ENCODE assay signal across 28 cellular contexts in the genomic region with DNA sequence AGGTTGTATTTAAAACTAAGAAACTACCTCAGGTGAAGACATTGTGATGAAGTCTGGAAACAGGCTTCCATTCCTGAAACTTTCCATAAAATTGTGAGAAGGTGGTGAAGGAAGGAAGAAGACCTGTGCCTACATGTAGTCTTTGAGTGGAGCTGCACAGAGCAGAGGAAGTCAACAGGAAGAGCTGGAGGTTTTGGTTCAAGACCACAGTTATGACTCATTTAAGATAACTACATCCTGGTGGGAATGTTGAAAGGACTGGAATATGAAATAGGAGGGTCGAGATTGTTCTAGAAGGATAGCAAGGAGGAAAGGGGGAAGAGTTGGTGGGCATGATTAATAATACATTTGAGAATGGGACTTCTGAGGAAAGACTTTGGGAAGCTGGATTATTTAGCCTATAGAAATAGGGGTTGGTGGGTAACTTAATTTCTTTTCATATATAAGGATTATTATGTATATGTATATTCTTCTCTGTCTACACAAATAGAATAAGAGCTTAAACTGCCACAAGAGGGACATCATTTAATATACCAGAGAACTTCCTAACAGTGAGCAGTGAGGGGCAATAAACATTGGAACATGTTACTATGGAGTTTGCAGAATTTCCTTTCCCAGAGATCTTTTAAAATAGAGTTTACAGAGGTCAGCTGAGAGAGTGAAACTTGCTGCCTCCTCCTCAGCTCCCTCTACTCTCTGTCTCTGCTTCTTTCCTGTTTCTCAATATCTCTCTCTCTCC. TPM values are rescaled to one million over a fixed set of nuclear protein-coding genes. Genes with fewer than 3 reads are reported as not detected.
DNase-seq lines count a peak whose midpoint lies in the region; ATAC-seq, FAIRE-seq and TF ChIP-seq lines count a peak whose summit lies in the region.
"Had no signal": no experiment of that assay in that cellular context is flagged by ENCODE, and none has a peak within 500 bp of the region (broad histone marks: within the 10 kb centered on the region; RNA-seq: fewer than 3 reads in every experiment).

No MANE protein-coding gene starts in this region.

- CTCF ChIA-PET in CD8-positive, alpha-beta T cell (lab: Charles Lee): no interaction called here

- no peaks in the 10 kb centered on the region for H3K9me3 Mint-ChIP-seq in CD8-positive, alpha-beta T cell
- H3K9me3 Mint-ChIP-seq: activated CD4-positive, alpha-beta memory T cell treated with anti-CD3 and anti-CD28 coated beads for 36 hours; effector memory CD8-positive, alpha-beta T cell; naive thymus-derived CD8-positive, alpha-beta T cell had no signal

- no peak overlapping the region for H3K27ac ChIP-seq in CD8-positive, alpha-beta T cell (ENCODE audit: low read depth, low read length)
- H3K27ac ChIP-seq in vagina: no peak overlapping the region
- H3K27ac ChIP-seq: esophagus muscularis mucosa, tibial nerve had no signal

- intact Hi-C loops in CD8-positive, alpha-beta T cell (cut with DNase I, micrococcal nuclease): no loop called here
- intact Hi-C loops in vagina (cut with DNase I): no loop called here

- no peak for DNase-seq in CD8-positive, alpha-beta T cell
- DNase-seq in HCEC 1CT: peak; percentile 22
- DNase-seq in amniotic epithelial cell (ENCODE audit: low read depth): peak; percentile 59
- DNase-seq in kidney tubule cell (ENCODE audit: low spot score): peak; percentile 50
- DNase-seq in iPS-NIHi11 (ENCODE audit: low spot score): no peak
- no peak for DNase-seq in frontal cortex (ENCODE audit: low spot score in 2 of 2)
- no peak for DNase-seq in vagina (ENCODE audit: extremely low spot score in 2 of 2)
- DNase-seq: activated CD4-positive, alpha-beta memory T cell treated with anti-CD3 and anti-CD28 coated beads for 36 hours; activated CD4-positive, CD25-positive, alpha-beta regulatory T cell; activated effector memory CD4-positive, alpha-beta T cell treated with Interleukin-2 at 50 U/mL for 16 hours; DMS79 treated with DMSO at 0.1 percent for 48 hours; effector memory CD8-positive, alpha-beta T cell; glutamatergic neuron; left cardiac atrium; naive thymus-derived CD8-positive, alpha-beta T cell; NCI-H1105; NCI-H2081; occipital lobe; PC-3; SHP77; stimulated activated CD8-positive, alpha-beta memory T cell treated with anti-CD3 and anti-CD28 coated beads, Interleukin-4, amount 100 ng/mL, for 48 hours had no signal

- peaks cover 29% of the 10 kb centered on the region for H3K4me1 ChIP-seq in CD8-positive, alpha-beta T cell (ENCODE audit: insufficient read depth, low read length)
- H3K4me1 ChIP-seq in vagina: no peaks in the 10 kb centered on the region
- H3K4me1 ChIP-seq: HAP-1, tibial nerve had no signal

- no peak for FAIRE-seq in frontal cortex (lab: Jason Lieb, UNC)
- FAIRE-seq: colon, GM12891 had no signal

- no peak for TF ChIP-seq CTCF in CD8-positive, alpha-beta T cell (IDR thresholded peaks at IDR 0.05)
- TF ChIP-seq CTCF in vagina (IDR thresholded peaks at IDR 0.05): no peak

- H3K4me3 Mint-ChIP-seq in CD8-positive, alpha-beta T cell: no peak overlapping the region
- H3K4me3 Mint-ChIP-seq: activated CD4-positive, alpha-beta memory T cell treated with anti-CD3 and anti-CD28 coated beads for 36 hours; effector memory CD8-positive, alpha-beta T cell had no signal

- H3K36me3 Mint-ChIP-seq in CD8-positive, alpha-beta T cell: no peaks in the 10 kb centered on the region
- H3K36me3 Mint-ChIP-seq: activated CD4-positive, alpha-beta memory T cell treated with anti-CD3 and anti-CD28 coated beads for 36 hours; naive thymus-derived CD8-positive, alpha-beta T cell had no signal

- no peak for TF ChIP-seq POLR2A in vagina (IDR thresholded peaks at IDR 0.05)

- H3K27me3 Mint-ChIP-seq in CD8-positive, alpha-beta T cell (ENCODE audit: low read depth): no peaks in the 10 kb centered on the region
- H3K27me3 Mint-ChIP-seq: activated CD4-positive, alpha-beta memory T cell treated with anti-CD3 and anti-CD28 coated beads for 36 hours; effector memory CD8-positive, alpha-beta T cell had no signal

- H3K9me3 ChIP-seq in CD8-positive, alpha-beta T cell (ENCODE audit: low read length): no peaks in the 10 kb centered on the region
- no peaks in the 10 kb centered on the region for H3K9me3 ChIP-seq in vagina
- H3K9me3 ChIP-seq: esophagus muscularis mucosa, HAP-1, tibial nerve had no signal

- H3K27me3 ChIP-seq in CD8-positive, alpha-beta T cell (ENCODE audit: insufficient read depth, low read length): no peaks in the 10 kb centered on the region
- no peaks in the 10 kb centered on the region for H3K27me3 ChIP-seq in vagina
- H3K27me3 ChIP-seq: esophagus muscularis mucosa had no signal

- no peaks in the 10 kb centered on the region for H3K36me3 ChIP-seq in CD8-positive, alpha-beta T cell (ENCODE audit: insufficient read depth, low read length)
- no peaks in the 10 kb centered on the region for H3K36me3 ChIP-seq in vagina
- H3K36me3 ChIP-seq: esophagus muscularis mucosa, HAP-1, tibial nerve had no signal

- ATAC-seq in CD8-positive, alpha-beta T cell: no peak
- ATAC-seq: effector memory CD8-positive, alpha-beta T cell; naive thymus-derived CD8-positive, alpha-beta T cell; PC-3 had no signal

- H3K4me3 ChIP-seq in CD8-positive, alpha-beta T cell (ENCODE audit: low read depth, low read length): no peak overlapping the region
- no peak overlapping the region for H3K4me3 ChIP-seq in vagina
- H3K4me3 ChIP-seq: esophagus muscularis mucosa, HAP-1, tibial nerve had no signal

- peak overlapping the region; percentile 73 for H3K27ac Mint-ChIP-seq in CD8-positive, alpha-beta T cell
- H3K27ac Mint-ChIP-seq: activated CD4-positive, alpha-beta memory T cell treated with anti-CD3 and anti-CD28 coated beads for 36 hours had no signal

- POLR2A ChIA-PET in CD8-positive, alpha-beta T cell (lab: Charles Lee): no interaction called here

- H3K4me1 Mint-ChIP-seq in CD8-positive, alpha-beta T cell (ENCODE audit: low read depth): peaks cover 21% of the 10 kb centered on the region

RNA-seq across cellular contexts. Expression of a gene that starts 23.5 kb away (rescaled TPM):
- total RNA-seq in CD8-positive, alpha-beta T cell: not detected
- total RNA-seq in frontal cortex (not detected), vagina (not detected)
- total RNA-seq: activated CD4-positive, alpha-beta memory T cell treated with anti-CD3 and anti-CD28 coated beads for 36 hours; esophagus muscularis mucosa; left cardiac atrium; mesenteric fat pad; naive thymus-derived CD8-positive, alpha-beta T cell; occipital lobe; PC-3; skeletal muscle tissue; tibial nerve had no signal

RNA-seq across cellular contexts. Expression of a gene that starts 36.0 kb away (rescaled TPM):
- total RNA-seq in CD8-positive, alpha-beta T cell: not detected
- not detected for total RNA-seq in frontal cortex
- not detected for total RNA-seq in vagina
- total RNA-seq: activated CD4-positive, alpha-beta memory T cell treated with anti-CD3 and anti-CD28 coated beads for 36 hours; esophagus muscularis mucosa; left cardiac atrium; mesenteric fat pad; naive thymus-derived CD8-positive, alpha-beta T cell; occipital lobe; PC-3; skeletal muscle tissue; tibial nerve had no signal

Comparison
In these comparisons a context has a peak if more than half of its experiments do, and no peak if none do; other contexts are left out.
1. DNase-seq: peak in HCEC 1CT (single experiment), amniotic epithelial cell (single experiment) and kidney tubule cell (single experiment); none in CD8-positive, alpha-beta T cell (0 of 7), iPS-NIHi11 (single experiment), frontal cortex (0 of 2) and vagina (0 of 2).